Comparison of ENCODE assay signal across 22 cellular contexts in the genomic region with DNA sequence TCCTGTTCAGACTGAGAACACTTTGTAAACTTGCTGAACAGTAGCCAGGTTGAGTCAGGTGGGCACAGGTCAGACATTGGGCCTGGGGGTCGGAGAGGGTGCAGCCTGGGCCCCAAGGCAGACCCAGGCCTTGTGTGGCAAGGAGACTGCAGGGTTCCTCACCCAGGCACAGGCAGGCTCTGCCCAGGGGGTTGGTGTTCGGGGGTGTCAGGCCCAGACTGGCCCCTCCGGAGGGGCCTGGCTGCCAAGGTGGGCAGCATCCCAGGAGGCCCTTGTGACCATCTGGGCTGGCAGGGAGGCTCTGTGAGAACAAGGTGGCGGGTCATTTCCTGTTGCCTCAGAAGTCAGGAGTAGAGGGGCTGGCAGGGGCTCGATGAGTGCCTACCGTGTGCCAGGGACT.
"Had no signal": no experiment of that assay in that cellular context is flagged by ENCODE, and none has a peak within 500 bp of the region (broad histone marks: within the 10 kb centered on the region; RNA-seq: fewer than 3 reads in every experiment).

No MANE protein-coding gene starts in this region.

- H3K27me3 Mint-ChIP-seq: activated naive CD8-positive, alpha-beta T cell treated with anti-CD3 and anti-CD28 coated beads, Interleukin-2, amount 10 ng/mL, durations not matched to agents 7 days and 5 days; memory B cell; naive B cell had no signal

- H3K27me3 ChIP-seq: body of pancreas, colonic mucosa, heart left ventricle, pancreas, right lobe of liver, upper lobe of left lung had no signal

- H3K9me3 Mint-ChIP-seq: activated naive CD8-positive, alpha-beta T cell treated with anti-CD3 and anti-CD28 coated beads, Interleukin-2, amount 10 ng/mL, durations not matched to agents 7 days and 5 days; memory B cell; naive B cell; T-helper 1 cell treated with Interleukin-12 subunit alpha and Interleukin-12 subunit beta and Interleukin-4 antibody, amounts not matched to agents 30 μg/mL and 1 μg/mL, for 36 hours had no signal

- H3K36me3 Mint-ChIP-seq: naive B cell had no signal

- H3K36me3 ChIP-seq: colonic mucosa had no signal

- H3K4me1 Mint-ChIP-seq: activated naive CD8-positive, alpha-beta T cell treated with anti-CD3 and anti-CD28 coated beads, Interleukin-2, amount 10 ng/mL, durations not matched to agents 7 days and 5 days had no signal

- H3K9me3 ChIP-seq: body of pancreas, colonic mucosa, heart left ventricle, mucosa of descending colon, pancreas, right lobe of liver, thoracic aorta, upper lobe of left lung had no signal

- ATAC-seq: left ventricle myocardium superior, mucosa of descending colon, right lobe of liver had no signal

- H3K27ac ChIP-seq: body of pancreas, colonic mucosa, heart left ventricle, pancreas, right lobe of liver, thoracic aorta, upper lobe of left lung, VCaP had no signal

- H3K4me3 ChIP-seq: body of pancreas, colonic mucosa, heart left ventricle, mucosa of descending colon, pancreas, right lobe of liver, smooth muscle cell, thoracic aorta, upper lobe of left lung had no signal

- H3K4me3 Mint-ChIP-seq: activated naive CD8-positive, alpha-beta T cell treated with anti-CD3 and anti-CD28 coated beads, Interleukin-2, amount 10 ng/mL, durations not matched to agents 7 days and 5 days; memory B cell; T-helper 1 cell treated with Interleukin-12 subunit alpha and Interleukin-12 subunit beta and Interleukin-4 antibody, amounts not matched to agents 30 μg/mL and 1 μg/mL, for 36 hours had no signal

- H3K4me1 ChIP-seq: body of pancreas, colonic mucosa, heart left ventricle, pancreas, upper lobe of left lung had no signal

- DNase-seq: activated CD4-positive, CD25-positive, alpha-beta regulatory T cell treated with anti-CD3 and anti-CD28 coated beads, Interleukin-2, amount 50 U/mL, for 72 hours; activated CD8-positive, alpha-beta memory T cell treated with anti-CD3 and anti-CD28 coated beads for 24 hours; activated CD8-positive, alpha-beta memory T cell treated with anti-CD3 and anti-CD28 coated beads, Interleukin-2, amount 50 U/mL, for 48 hours; activated effector memory CD4-positive, alpha-beta T cell treated with anti-CD3 and anti-CD28 coated beads, Interleukin-2, amount 50 U/mL, for 16 hours; activated naive CD8-positive, alpha-beta T cell treated with anti-CD3 and anti-CD28 coated beads, Interleukin-2, amount 10 ng/mL, durations not matched to agents 7 days and 5 days; activated T-cell treated with anti-CD3 and anti-CD28 coated beads, Interleukin-2, amount 50 U/mL, for 48 hours; body of pancreas; central memory CD4-positive, alpha-beta T cell; colonic mucosa; left ventricle myocardium superior; mucosa of descending colon; naive B cell; pancreas; stimulated activated CD4-positive, alpha-beta T cell treated with anti-CD3 and anti-CD28 coated beads, Interleukin-4, amount 100 ng/mL, for 1 hour had no signal

- H3K27ac Mint-ChIP-seq: activated naive CD8-positive, alpha-beta T cell treated with anti-CD3 and anti-CD28 coated beads, Interleukin-2, amount 10 ng/mL, durations not matched to agents 7 days and 5 days; memory B cell; T-helper 1 cell treated with Interleukin-12 subunit alpha and Interleukin-12 subunit beta and Interleukin-4 antibody, amounts not matched to agents 30 μg/mL and 1 μg/mL, for 36 hours had no signal
